1 cellular context compared by ENCODE assay signal in genomic region chr11:74398244-74399159, GRCh38.
TF ChIP-seq lines count a peak whose summit lies in the region.

Gene PGM2L1, minus strand, starts transcription at chr11:74398433. Its CDS starts 272 bp downstream, at chr11:74398161.

TF ChIP-seq in K562, 482 proteins besides CTCF, POLR2A, EP300 and RAD21 (continued from another document and continues in another):
- TF ChIP-seq E2F1 (CRISPR knock-in tag; IDR thresholded peaks at IDR 0.05) (no peak; the same call in 1 of the 2 replicates), CREM (IDR thresholded peaks at IDR 0.05; ENCODE audit: low read depth) (peak; percentile 86), CREB3 (tag; conservative IDR thresholded peaks at IDR 0.05; ENCODE audit: low read depth) (0 out of 2 replicates have a peak, but pooled peaks have one; percentile 47), ZSCAN32 (CRISPR knock-in tag; IDR thresholded peaks at IDR 0.05) (0 out of 2 replicates have a peak, but pooled peaks have one; percentile 41), ATF2 (CRISPR knock-in tag; IDR thresholded peaks at IDR 0.05) (no peak), CLOCK (CRISPR knock-in tag; IDR thresholded peaks at IDR 0.05; ENCODE audit: borderline replicate concordance) (no peak), SOX6 (IDR thresholded peaks at IDR 0.05) (peak; percentile 41; the same call in 1 of the 2 replicates), ZNF584 (CRISPR knock-in tag; IDR thresholded peaks at IDR 0.05; ENCODE audit: low read depth) (no peak), ZBTB49 (CRISPR knock-in tag; IDR thresholded peaks at IDR 0.05; ENCODE audit: borderline replicate concordance) (no peak), NFYB (IDR thresholded peaks at IDR 0.05; ENCODE audit: extremely low read depth, insufficient read length) (no peak), ZNF395 (CRISPR knock-in tag; IDR thresholded peaks at IDR 0.05) (peak; percentile 73), USF2 (CRISPR knock-in tag; IDR thresholded peaks at IDR 0.05) (peak; percentile 38; the same call in 1 of the 2 replicates), HNRNPH1 (optimal IDR thresholded peaks at IDR 0.05; ENCODE audit: low read depth, low read length) (no peak), ZBTB9 (CRISPR knock-in tag; IDR thresholded peaks at IDR 0.05) (peak; percentile 56; the same call in 1 of the 2 replicates), POLR2H (tag; IDR thresholded peaks at IDR 0.05; ENCODE audit: low read depth) (peak; percentile 55; the same call in 1 of the 2 replicates), CREB1 (IDR thresholded peaks at IDR 0.05) (peak; percentile 64), CREB1 (CRISPR knock-in tag; IDR thresholded peaks at IDR 0.05) (peak; percentile 64; the same call in 1 of the 2 replicates), ZFX (CRISPR knock-in tag; IDR thresholded peaks at IDR 0.05) (peak; percentile 62), MAFF (IDR thresholded peaks at IDR 0.05; ENCODE audit: low read length) (no peak), PKNOX1 (IDR thresholded peaks at IDR 0.05) (peak; percentile 15; the same call in 1 of the 2 replicates), CCNT2 (IDR thresholded peaks at IDR 0.05; ENCODE audit: borderline replicate concordance, extremely low read depth, insufficient read length, low read depth, low read length) (peak; percentile 36), MBD1 (CRISPR knock-in tag; IDR thresholded peaks at IDR 0.05) (peak; percentile 66; the same call in 1 of the 2 replicates), TGIF2 (CRISPR knock-in tag; IDR thresholded peaks at IDR 0.05) (no peak), SETDB1 (IDR thresholded peaks at IDR 0.05; ENCODE audit: low read length) (no peak), KLF13 (tag; IDR thresholded peaks at IDR 0.05; ENCODE audit: borderline replicate concordance, low read depth) (peak; percentile 68), ID3 (CRISPR knock-in tag; IDR thresholded peaks at IDR 0.05) (no peak), ID3 (tag; IDR thresholded peaks at IDR 0.05) (0 out of 2 replicates have a peak, but pooled peaks have one; percentile 55)
